8 cellular contexts compared by ENCODE assay signal in genomic region chr6:168968228-168968627, GRCh38.
DNase-seq lines count a peak whose midpoint lies in the region; ATAC-seq, FAIRE-seq and TF ChIP-seq lines count a peak whose summit lies in the region.

No MANE protein-coding gene starts in this region.

- H3K36me3 ChIP-seq in smooth muscle cell (ENCODE audit: low read depth), result no peaks in the 10 kb centered on the region

- H3K4me2 ChIP-seq in smooth muscle cell, result no peak overlapping the region

- no peaks in the 10 kb centered on the region for H3K9me3 Mint-ChIP-seq in activated naive CD4-positive, alpha-beta T cell treated with anti-CD3 and anti-CD28 coated beads, Interleukin-2, amount 10 ng/mL, durations not matched to agents 7 days and 5 days

- peak; percentile 84 for ATAC-seq in T-helper 17 cell

- H3K4me1 ChIP-seq in smooth muscle cell (ENCODE audit: low read depth), result no peaks in the 10 kb centered on the region

- no peak overlapping the region for H3K27ac ChIP-seq in smooth muscle cell (ENCODE audit: low read depth)

- H3K4me3 Mint-ChIP-seq in T-helper 17 cell, result no peak overlapping the region
- no peak overlapping the region for H3K4me3 Mint-ChIP-seq in activated naive CD4-positive, alpha-beta T cell treated with anti-CD3 and anti-CD28 coated beads, Interleukin-2, amount 10 ng/mL, durations not matched to agents 7 days and 5 days

- H3K27ac Mint-ChIP-seq in T-helper 17 cell, result no peak overlapping the region
- H3K27ac Mint-ChIP-seq in activated naive CD4-positive, alpha-beta T cell treated with anti-CD3 and anti-CD28 coated beads, Interleukin-2, amount 10 ng/mL, durations not matched to agents 7 days and 5 days, result no peak overlapping the region

- no peaks in the 10 kb centered on the region for H4K20me1 ChIP-seq in smooth muscle cell (ENCODE audit: low read depth)

- no peak overlapping the region for H2AFZ ChIP-seq in smooth muscle cell (ENCODE audit: low read depth)

- peak; percentile 56 for DNase-seq in COR-L47 (lab: John Stamatoyannopoulos, UW)
- peak; percentile 67 for DNase-seq in HS-5 (ENCODE audit: low read depth)
- peak in 1 of 3 donors; percentile 8 for DNase-seq in T-helper 17 cell
- DNase-seq in smooth muscle cell (lab: John Stamatoyannopoulos, UW; ENCODE audit: unreplicated experiment), result no peak
- no peak for DNase-seq in NCI-H1694 treated with DMSO at 0.1 percent for 48 hours (lab: John Stamatoyannopoulos, UW)
- no peak for DNase-seq in NCI-H2196 treated with DMSO at 0.1 percent for 48 hours (lab: John Stamatoyannopoulos, UW; ENCODE audit: unreplicated experiment)
- no peak for DNase-seq in activated naive CD4-positive, alpha-beta T cell treated with anti-CD3 and anti-CD28 coated beads, Interleukin-2, amount 10 ng/mL, durations not matched to agents 7 days and 5 days

- H3K9me3 ChIP-seq in T-helper 17 cell (ENCODE audit: control insufficient read depth, low read length, poor library complexity, severe bottlenecking) (no peaks in the 10 kb centered on the region), smooth muscle cell (replicated peaks; ENCODE audit: low read depth) (no peaks in the 10 kb centered on the region)

- H3K27me3 ChIP-seq in smooth muscle cell (ENCODE audit: low read depth), result no peaks in the 10 kb centered on the region

- no peaks in the 10 kb centered on the region for H3K79me2 ChIP-seq in smooth muscle cell (ENCODE audit: low read depth)

- H3K27me3 Mint-ChIP-seq in T-helper 17 cell, result peaks cover 48% of the 10 kb centered on the region
- H3K27me3 Mint-ChIP-seq in activated naive CD4-positive, alpha-beta T cell treated with anti-CD3 and anti-CD28 coated beads, Interleukin-2, amount 10 ng/mL, durations not matched to agents 7 days and 5 days, result no peaks in the 10 kb centered on the region

- TF ChIP-seq CTCF in smooth muscle cell (IDR thresholded peaks at IDR 0.05; ENCODE audit: borderline replicate concordance, insufficient read depth, poor library complexity, severe bottlenecking), result no peak

- H3K4me3 ChIP-seq in smooth muscle cell, result no peak overlapping the region

- CTCF ChIA-PET in activated naive CD4-positive, alpha-beta T cell treated with anti-CD3 and anti-CD28 coated beads, Interleukin-2, amount 10 ng/mL, durations not matched to agents 7 days and 5 days (lab: Charles Lee), result no interaction called here

- WGBS in smooth muscle cell (ENCODE audit: low lambda C conversion rate), result 92% methylated on average over 10 of the region's 10 CpGs

- peak; percentile 98 for FAIRE-seq in islet of Langerhans (lab: Jason Lieb, UNC)

- no peaks in the 10 kb centered on the region for H3K36me3 Mint-ChIP-seq in T-helper 17 cell (ENCODE audit: low read depth)
- no peaks in the 10 kb centered on the region for H3K36me3 Mint-ChIP-seq in activated naive CD4-positive, alpha-beta T cell treated with anti-CD3 and anti-CD28 coated beads, Interleukin-2, amount 10 ng/mL, durations not matched to agents 7 days and 5 days

- H3F3A ChIP-seq in smooth muscle cell (ENCODE audit: low read depth), result no peaks in the 10 kb centered on the region

- no peaks in the 10 kb centered on the region for H3K4me1 Mint-ChIP-seq in T-helper 17 cell
- no peaks in the 10 kb centered on the region for H3K4me1 Mint-ChIP-seq in activated naive CD4-positive, alpha-beta T cell treated with anti-CD3 and anti-CD28 coated beads, Interleukin-2, amount 10 ng/mL, durations not matched to agents 7 days and 5 days

- no peak overlapping the region for H3K9ac ChIP-seq in smooth muscle cell (ENCODE audit: low read depth)

Comparison
In these comparisons a context has a peak if more than half of its experiments do, and no peak if none do; other contexts are left out.
1. DNase-seq: peak in COR-L47 (single experiment) and HS-5 (single experiment); none in smooth muscle cell (single experiment), NCI-H1694 treated with DMSO at 0.1 percent for 48 hours (single experiment), NCI-H2196 treated with DMSO at 0.1 percent for 48 hours (single experiment) and activated naive CD4-positive, alpha-beta T cell treated with anti-CD3 and anti-CD28 coated beads, Interleukin-2, amount 10 ng/mL, durations not matched to agents 7 days and 5 days (single experiment).